ENCODE assay signal across 14 cellular contexts in genomic region chr11:88104408-88104807, GRCh38.
DNase-seq lines count a peak whose midpoint lies in the region; ATAC-seq and TF ChIP-seq lines count a peak whose summit lies in the region.
"Had no signal": no experiment of that assay in that cellular context is flagged by ENCODE, and none has a peak within 500 bp of the region (broad histone marks: within the 10 kb centered on the region; RNA-seq: fewer than 3 reads in every experiment).

No MANE protein-coding gene starts in this region.

- DNase-seq in epithelial cell of prostate (ENCODE audit: low read depth, low spot score) = peak; percentile 73
- DNase-seq in mucosa of descending colon = no peak
- DNase-seq in H9 = no peak
- no peak for DNase-seq in neuronal stem cell (ENCODE audit: low spot score)
- DNase-seq in activated CD4-positive, alpha-beta T cell treated with anti-CD3 and anti-CD28 coated beads, Interleukin-2, amount 10 ng/mL, durations not matched to agents 7 days and 5 days = no peak
- DNase-seq: activated CD4-positive, CD25-positive, alpha-beta regulatory T cell; NCI-H2107 had no signal

- H3K4ac ChIP-seq in H9 (ENCODE audit: low read depth, low read length) (no peak overlapping the region), neuronal stem cell (ENCODE audit: low read length) (no peak overlapping the region)

- H3K4me1 ChIP-seq in mucosa of descending colon (ENCODE audit: low read depth) (peaks cover 6% of the 10 kb centered on the region), H9 (ENCODE audit: insufficient read depth, low read length) (0 out of 2 replicates have a peak, but pooled peaks cover 3% of the 10 kb centered on the region), neuronal stem cell (ENCODE audit: control insufficient read depth in 2 of 2, insufficient read depth in 1 of 2, low read depth in 1 of 2, low read length in 2 of 2) (peaks cover 0 to 3% of the 10 kb centered on the region in 2 donors)

- peaks cover 9% of the 10 kb centered on the region in 2 experiments for H3K4me1 Mint-ChIP-seq in H9
- no peaks in the 10 kb centered on the region for H3K4me1 Mint-ChIP-seq in activated CD4-positive, alpha-beta T cell treated with anti-CD3 and anti-CD28 coated beads, Interleukin-2, amount 10 ng/mL, durations not matched to agents 7 days and 5 days
- H3K4me1 Mint-ChIP-seq: activated naive CD4-positive, alpha-beta T cell treated with anti-CD3 and anti-CD28 coated beads, Interleukin-2, amount 50 U/mL, for 24 hours; B cell had no signal

- H3K56ac ChIP-seq in H9 (ENCODE audit: insufficient read length, low read depth, low read length) = no peak overlapping the region

- CTCF ChIA-PET in activated CD4-positive, alpha-beta T cell treated with anti-CD3 and anti-CD28 coated beads, Interleukin-2, amount 10 ng/mL, durations not matched to agents 7 days and 5 days (lab: Charles Lee) = interaction anchor here (1.5 to 1.6 kb wide), 2 partner anchors 432 to 439 kb away, joined by 3 to 4 read pairs; no protein-coding TSS in a partner anchor

- H3K4me3 ChIP-seq in mucosa of descending colon (no peak overlapping the region), neuronal stem cell (ENCODE audit: low read length in 2 of 2) (no peak overlapping the region)
- H3K4me3 ChIP-seq: transverse colon had no signal

- POLR2A ChIA-PET in activated CD4-positive, alpha-beta T cell treated with anti-CD3 and anti-CD28 coated beads, Interleukin-2, amount 10 ng/mL, durations not matched to agents 7 days and 5 days (lab: Charles Lee) = no interaction called here

- H3K23ac ChIP-seq in H9 (ENCODE audit: insufficient read length, low read depth, low read length) (no peak overlapping the region), neuronal stem cell (ENCODE audit: low read depth, low read length, poor library complexity) (no peak overlapping the region)

- no peak overlapping the region for H3K4me3 Mint-ChIP-seq in H9
- no peak overlapping the region for H3K4me3 Mint-ChIP-seq in activated CD4-positive, alpha-beta T cell treated with anti-CD3 and anti-CD28 coated beads, Interleukin-2, amount 10 ng/mL, durations not matched to agents 7 days and 5 days
- H3K4me3 Mint-ChIP-seq: activated naive CD4-positive, alpha-beta T cell treated with anti-CD3 and anti-CD28 coated beads, Interleukin-2, amount 50 U/mL, for 24 hours; B cell; T-helper 1 cell treated with Interleukin-12 subunit alpha and Interleukin-12 subunit beta and Interleukin-4 antibody, amounts not matched to agents 30 μg/mL and 1 μg/mL, for 36 hours had no signal

- H4K20me1 ChIP-seq in H9 (ENCODE audit: control insufficient read depth, insufficient read depth, insufficient read length) = no peaks in the 10 kb centered on the region

- no peaks in the 10 kb centered on the region for H3K79me2 ChIP-seq in H9 (ENCODE audit: insufficient read depth, low read length)

- no peak overlapping the region for H3K27ac Mint-ChIP-seq in H9
- no peak overlapping the region for H3K27ac Mint-ChIP-seq in activated CD4-positive, alpha-beta T cell treated with anti-CD3 and anti-CD28 coated beads, Interleukin-2, amount 10 ng/mL, durations not matched to agents 7 days and 5 days
- H3K27ac Mint-ChIP-seq: activated naive CD4-positive, alpha-beta T cell treated with anti-CD3 and anti-CD28 coated beads, Interleukin-2, amount 50 U/mL, for 24 hours; B cell; T-helper 1 cell treated with Interleukin-12 subunit alpha and Interleukin-12 subunit beta and Interleukin-4 antibody, amounts not matched to agents 30 μg/mL and 1 μg/mL, for 36 hours had no signal

- H3K9me3 ChIP-seq in mucosa of descending colon = no peaks in the 10 kb centered on the region
- H3K9me3 ChIP-seq in H9 (ENCODE audit: control insufficient read depth, low read depth, low read length) = no peaks in the 10 kb centered on the region
- no peaks in the 10 kb centered on the region for H3K9me3 ChIP-seq in neuronal stem cell (replicated peaks in 1 of 2; ENCODE audit: control insufficient read depth in 2 of 2, insufficient read depth in 1 of 2, low read depth in 1 of 2, low read length in 2 of 2)
- H3K9me3 ChIP-seq: transverse colon had no signal

- no peaks in the 10 kb centered on the region for H3K27me3 Mint-ChIP-seq in H9 (ENCODE audit: low read depth)
- H3K27me3 Mint-ChIP-seq in activated CD4-positive, alpha-beta T cell treated with anti-CD3 and anti-CD28 coated beads, Interleukin-2, amount 10 ng/mL, durations not matched to agents 7 days and 5 days = peaks cover 22% of the 10 kb centered on the region
- H3K27me3 Mint-ChIP-seq: B cell had no signal

- intact Hi-C loops in mucosa of descending colon (cut with DNase I, micrococcal nuclease) = no loop called here

- no peaks in the 10 kb centered on the region for H3K27me3 ChIP-seq in H9 (ENCODE audit: insufficient read depth, low read length)
- no peaks in the 10 kb centered on the region for H3K27me3 ChIP-seq in neuronal stem cell (ENCODE audit: control insufficient read depth in 3 of 3, insufficient read depth in 3 of 3, low read depth in 1 of 3, low read length in 3 of 3)
- H3K27me3 ChIP-seq: transverse colon had no signal

- no peak overlapping the region for H3K9ac ChIP-seq in H9 (ENCODE audit: extremely low read depth, insufficient read length, low read length)
- H3K9ac ChIP-seq in neuronal stem cell (ENCODE audit: low read depth, low read length, poor library complexity) = no peak overlapping the region

- ATAC-seq in GM18508 (IDR thresholded peaks at IDR 0.05; ENCODE audit: insufficient read depth, unreplicated experiment) = peak; percentile 53
- ATAC-seq in HG03175 (IDR thresholded peaks at IDR 0.05; ENCODE audit: unreplicated experiment) = peak; percentile 55
- ATAC-seq in mucosa of descending colon = peak; percentile 85
- no peak for ATAC-seq in HG03571 (IDR thresholded peaks at IDR 0.05; ENCODE audit: unreplicated experiment)

- H2BK15ac ChIP-seq in H9 (ENCODE audit: low read depth, low read length) (no peak overlapping the region), neuronal stem cell (ENCODE audit: low read length) (no peak overlapping the region)

- H3K23me2 ChIP-seq in H9 (ENCODE audit: insufficient read length, low read depth, low read length, poor library complexity, severe bottlenecking) = no peaks in the 10 kb centered on the region

- peak overlapping the region; percentile 80 for H3K27ac ChIP-seq in epithelial cell of prostate
- H3K27ac ChIP-seq in H9 (ENCODE audit: insufficient read length, low read depth, low read length) = no peak overlapping the region
- H3K27ac ChIP-seq in neuronal stem cell (replicated peaks; ENCODE audit: low read length) = no peak overlapping the region

- no peak for TF ChIP-seq CTCF in mucosa of descending colon (IDR thresholded peaks at IDR 0.05)
- no peak for TF ChIP-seq CTCF in H9 (conservative IDR thresholded peaks at IDR 0.05)

- H4K8ac ChIP-seq in H9 (replicated peaks; ENCODE audit: insufficient read length, low read depth, low read length) (no peak overlapping the region), neuronal stem cell (ENCODE audit: low read depth, low read length) (no peak overlapping the region)

- no peak overlapping the region for H2BK5ac ChIP-seq in H9 (ENCODE audit: insufficient read length, low read length)
- H2BK5ac ChIP-seq in neuronal stem cell (ENCODE audit: low read length) = no peak overlapping the region

- H4K5ac ChIP-seq in H9 (ENCODE audit: insufficient read length, low read depth, low read length) = no peak overlapping the region

- H3K36me3 ChIP-seq in mucosa of descending colon (ENCODE audit: low read depth) (no peaks in the 10 kb centered on the region), neuronal stem cell (replicated peaks in 1 of 2; ENCODE audit: control insufficient read depth in 2 of 2, insufficient read depth in 2 of 2, low read length in 2 of 2) (no peaks in the 10 kb centered on the region)
- H3K36me3 ChIP-seq: transverse colon had no signal

- H2BK12ac ChIP-seq in H9 (ENCODE audit: insufficient read length, low read depth, low read length) (no peak overlapping the region), neuronal stem cell (ENCODE audit: low read length) (no peak overlapping the region)

- H2AFZ ChIP-seq in H9 (ENCODE audit: low read length) = no peak overlapping the region
- H2AFZ ChIP-seq in neuronal stem cell (ENCODE audit: low read length) = no peak overlapping the region

- H2BK120ac ChIP-seq in H9 (ENCODE audit: low read depth, low read length, poor library complexity, severe bottlenecking) (no peak overlapping the region), neuronal stem cell (ENCODE audit: low read depth, low read length) (no peak overlapping the region)

- no peak overlapping the region for H2BK20ac ChIP-seq in H9 (ENCODE audit: low read depth, low read length, poor library complexity, severe bottlenecking)

- H3K36me3 Mint-ChIP-seq in H9 (ENCODE audit: insufficient read depth in 1 of 3, low read depth in 3 of 3) = peaks cover 3 to 16% (median 13%) of the 10 kb centered on the region in 3 experiments
- H3K36me3 Mint-ChIP-seq in activated CD4-positive, alpha-beta T cell treated with anti-CD3 and anti-CD28 coated beads, Interleukin-2, amount 10 ng/mL, durations not matched to agents 7 days and 5 days (ENCODE audit: low read depth) = no peaks in the 10 kb centered on the region
- H3K36me3 Mint-ChIP-seq: activated naive CD4-positive, alpha-beta T cell treated with anti-CD3 and anti-CD28 coated beads, Interleukin-2, amount 50 U/mL, for 24 hours had no signal

- H3T11ph ChIP-seq in H9 (ENCODE audit: low read length) = no peak overlapping the region

- H3K9me3 Mint-ChIP-seq in H9 = peaks cover 0 to 5% of the 10 kb centered on the region in 2 experiments; a peak in 2 of 5 replicates
- H3K9me3 Mint-ChIP-seq in activated CD4-positive, alpha-beta T cell treated with anti-CD3 and anti-CD28 coated beads, Interleukin-2, amount 10 ng/mL, durations not matched to agents 7 days and 5 days = no peaks in the 10 kb centered on the region
- H3K9me3 Mint-ChIP-seq: activated naive CD4-positive, alpha-beta T cell treated with anti-CD3 and anti-CD28 coated beads, Interleukin-2, amount 50 U/mL, for 24 hours; T-helper 1 cell treated with Interleukin-12 subunit alpha and Interleukin-12 subunit beta and Interleukin-4 antibody, amounts not matched to agents 30 μg/mL and 1 μg/mL, for 36 hours had no signal

- H3K79me1 ChIP-seq in H9 (ENCODE audit: insufficient read depth, low read depth, low read length, poor library complexity, severe bottlenecking) = no peaks in the 10 kb centered on the region
- H3K79me1 ChIP-seq in neuronal stem cell (ENCODE audit: low read depth, low read length) = no peaks in the 10 kb centered on the region

- no peak overlapping the region for H3K18ac ChIP-seq in H9 (ENCODE audit: insufficient read length, low read depth, low read length)
- no peak overlapping the region for H3K18ac ChIP-seq in neuronal stem cell (ENCODE audit: low read length)

- H4K91ac ChIP-seq in H9 (ENCODE audit: insufficient read length, low read depth, low read length) (no peak overlapping the region), neuronal stem cell (ENCODE audit: low read depth, low read length, poor library complexity) (no peak overlapping the region)

- no peak overlapping the region for H3K14ac ChIP-seq in H9 (ENCODE audit: insufficient read depth, low read length)
- no peak overlapping the region for H3K14ac ChIP-seq in neuronal stem cell (ENCODE audit: low read length)

- H3K4me2 ChIP-seq in H9 (ENCODE audit: insufficient read depth, insufficient read length, low read length) (no peak overlapping the region), neuronal stem cell (ENCODE audit: insufficient read depth, low read length, poor library complexity, severe bottlenecking) (no peak overlapping the region)

- H2AK5ac ChIP-seq in H9 (ENCODE audit: insufficient read length, low read length) (no peak overlapping the region), neuronal stem cell (ENCODE audit: low read depth, low read length) (no peak overlapping the region)
